ENCODE assay signal across 8 cellular contexts in genomic region chr7:30770936-30771858, GRCh38. TPM values are rescaled to one million over a fixed set of nuclear protein-coding genes. Genes with fewer than 3 reads are reported as not detected.
DNase-seq lines count a peak whose midpoint lies in the region; ATAC-seq and TF ChIP-seq lines count a peak whose summit lies in the region.

Gene MINDY4 (plus strand): TSS chr7:30771417. CDS start chr7:30771494, 77 bp downstream.

- H3K9ac ChIP-seq in OCI-LY3 (ENCODE audit: low read length) (peak within 1 kb of the TSS; percentile 97), mucosa of stomach (ENCODE audit: low read length) (peak within 1 kb of the TSS; percentile 74)

- peaks cover 15% of the 10 kb centered on the region for H3K4me1 ChIP-seq in OCI-LY3 (ENCODE audit: low read length)
- peaks cover 5% of the 10 kb centered on the region for H3K4me1 ChIP-seq in mucosa of stomach (ENCODE audit: control insufficient read depth, insufficient read depth, low read length)

- no peaks in the 10 kb centered on the region for H4K20me1 ChIP-seq in OCI-LY3 (ENCODE audit: insufficient read depth, low read length)

- no peak for DNase-seq in BJ (ENCODE audit: low read depth)
- DNase-seq in activated T-cell treated with anti-CD3 and anti-CD28 coated beads, Interleukin-2, amount 50 U/mL, for 48 hours = peak; percentile 79 to 84
- peak; percentile 18 to 24 for DNase-seq in stimulated activated CD8-positive, alpha-beta memory T cell treated with anti-CD3 and anti-CD28 coated beads, Interleukin-7, amount 100 ng/mL, for 1 hour (ENCODE audit: low read depth in 2 of 2)

- H3K4me2 ChIP-seq in OCI-LY3 (ENCODE audit: low read length) = peak within 1 kb of the TSS; percentile 96

- ATAC-seq in GM19395 (IDR thresholded peaks at IDR 0.05; ENCODE audit: unreplicated experiment) = peak; percentile 87
- peak; percentile 87 for ATAC-seq in HG03521 (IDR thresholded peaks at IDR 0.05; ENCODE audit: unreplicated experiment)
- peak; percentile 88 for ATAC-seq in esophagus mucosa

- H2AFZ ChIP-seq in OCI-LY3 (ENCODE audit: low read depth, low read length) = peak within 1 kb of the TSS; percentile 81; the same call in 1 of the 2 replicates

- CTCF ChIA-PET in BJ (lab: Yijun Ruan, JAX) = interaction anchor here (1.3 kb wide), 1 partner anchor 32 kb away, joined by 4 read pairs; no protein-coding TSS in a partner anchor

- H3K27ac ChIP-seq in OCI-LY3 (ENCODE audit: low read length) = peak within 1 kb of the TSS; percentile 74

- H3K27me3 ChIP-seq in BJ (ENCODE audit: control insufficient read depth, insufficient read depth, low read length) = 0 out of 2 replicates have a peak, but pooled peaks cover 2% of the 10 kb centered on the region
- H3K27me3 ChIP-seq in OCI-LY3 (ENCODE audit: low read depth, low read length) = no peaks in the 10 kb centered on the region
- no peaks in the 10 kb centered on the region for H3K27me3 ChIP-seq in mucosa of stomach (ENCODE audit: control insufficient read depth, insufficient read depth, low read length)

- TF ChIP-seq CTCF in BJ (IDR thresholded peaks at IDR 0.05; ENCODE audit: insufficient read depth, low read depth, low read length) (peak; percentile 14; the same call in 1 of the 2 replicates), OCI-LY3 (IDR thresholded peaks at IDR 0.05; ENCODE audit: low read depth, low read length) (no peak)

- POLR2A ChIA-PET in BJ (lab: Charles Lee) = no interaction called here

- H3K9me3 ChIP-seq in OCI-LY3 (ENCODE audit: insufficient read depth, low read length) (no peaks in the 10 kb centered on the region), mucosa of stomach (ENCODE audit: control insufficient read depth, low read length) (no peaks in the 10 kb centered on the region)

- H3K79me2 ChIP-seq in OCI-LY3 (ENCODE audit: low read length) = peaks cover 18% of the 10 kb centered on the region; the same call in 1 of the 2 replicates

- H3K4me3 ChIP-seq in BJ (ENCODE audit: low read depth, low read length) = peak within 1 kb of the TSS; percentile 63
- peak within 1 kb of the TSS; percentile 100 for H3K4me3 ChIP-seq in OCI-LY3 (ENCODE audit: low read length)
- H3K4me3 ChIP-seq in mucosa of stomach (ENCODE audit: low read length) = peak within 1 kb of the TSS; percentile 57

- H3K36me3 ChIP-seq in BJ (ENCODE audit: control insufficient read depth, insufficient read depth, low read length) = no peaks in the 10 kb centered on the region
- no peaks in the 10 kb centered on the region for H3K36me3 ChIP-seq in OCI-LY3 (replicated peaks; ENCODE audit: low read depth, low read length)
- no peaks in the 10 kb centered on the region for H3K36me3 ChIP-seq in mucosa of stomach (ENCODE audit: control insufficient read depth, insufficient read depth, low read length)

RNA-seq across cellular contexts. Expression of gene MINDY4, which starts in this region (rescaled TPM):
- polyA plus RNA-seq in BJ (2011; rRNA removed) = 1.9 and 2.3 TPM in 2 replicates
- polyA minus RNA-seq in BJ (2011; rRNA and poly(A)+ RNA removed) = 3.6 TPM in 2 replicates
- 2.4 TPM for total RNA-seq in esophagus mucosa
